1 cellular context compared by ENCODE assay signal in the genomic region with DNA sequence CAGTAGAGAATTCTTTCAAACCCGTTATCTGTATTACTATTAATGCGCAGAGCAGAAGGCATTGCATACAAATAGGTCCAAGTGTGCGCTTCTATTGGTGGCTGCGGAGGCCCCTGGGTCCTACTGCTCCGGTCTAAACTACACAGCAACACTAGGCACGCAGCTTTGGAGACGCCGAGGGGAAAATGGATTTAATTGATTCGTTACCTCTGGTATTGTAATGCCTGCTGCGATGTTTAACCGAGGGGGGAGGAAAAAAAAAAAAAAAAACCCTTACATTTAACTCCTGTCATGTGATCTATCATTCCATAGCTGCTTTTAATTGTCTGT.
TF ChIP-seq lines count a peak whose summit lies in the region.

A gene (minus strand): TSS at position 46 of the 330 bp plus-strand sequence.

TF ChIP-seq in HepG2, 621 proteins besides CTCF, POLR2A, EP300 and RAD21:
- TF ChIP-seq, protein P1, sequence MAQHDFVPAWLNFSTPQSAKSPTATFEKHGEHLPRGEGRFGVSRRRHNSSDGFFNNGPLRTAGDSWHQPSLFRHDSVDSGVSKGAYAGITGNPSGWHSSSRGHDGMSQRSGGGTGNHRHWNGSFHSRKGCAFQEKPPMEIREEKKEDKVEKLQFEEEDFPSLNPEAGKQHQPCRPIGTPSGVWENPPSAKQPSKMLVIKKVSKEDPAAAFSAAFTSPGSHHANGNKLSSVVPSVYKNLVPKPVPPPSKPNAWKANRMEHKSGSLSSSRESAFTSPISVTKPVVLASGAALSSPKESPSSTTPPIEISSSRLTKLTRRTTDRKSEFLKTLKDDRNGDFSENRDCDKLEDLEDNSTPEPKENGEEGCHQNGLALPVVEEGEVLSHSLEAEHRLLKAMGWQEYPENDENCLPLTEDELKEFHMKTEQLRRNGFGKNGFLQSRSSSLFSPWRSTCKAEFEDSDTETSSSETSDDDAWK (CRISPR knock-in tag; IDR thresholded peaks at IDR 0.05) = no peak
- TF ChIP-seq CCDC6 (CRISPR knock-in tag; IDR thresholded peaks at IDR 0.05) = no peak
- TF ChIP-seq ZNF329 (CRISPR knock-in tag; IDR thresholded peaks at IDR 0.05; ENCODE audit: low read depth) = no peak
